In the genomic region with DNA sequence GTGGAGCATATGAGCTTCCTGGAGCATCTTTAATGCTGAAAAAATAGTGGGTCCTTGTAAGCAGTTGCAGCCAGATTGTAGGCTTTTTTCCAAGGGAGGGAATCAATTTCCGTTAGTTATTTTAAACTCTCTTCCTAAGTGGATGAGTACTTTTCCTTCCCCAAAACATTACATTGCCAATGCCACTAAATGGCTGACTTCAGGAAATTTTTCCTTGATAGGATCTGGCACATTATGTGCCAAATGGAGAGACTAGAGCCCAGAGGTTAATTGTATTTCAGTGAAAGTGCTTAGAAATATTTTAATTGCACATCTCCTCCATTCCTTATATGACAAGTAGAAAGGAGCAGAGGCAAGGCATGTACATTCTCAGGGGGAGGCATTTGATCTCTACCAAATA, we compare ENCODE assay signal across 27 cellular contexts.
"Had no signal": no experiment of that assay in that cellular context is flagged by ENCODE, and none has a peak within 500 bp of the region (broad histone marks: within the 10 kb centered on the region; RNA-seq: fewer than 3 reads in every experiment).

No MANE protein-coding gene starts in this region.

- H3K9me3 ChIP-seq: stomach, suprapubic skin, testis, thoracic aorta, thyroid gland, tibial artery, transverse colon, upper lobe of left lung, upper lobe of right lung, uterus, vagina had no signal

- ATAC-seq: stimulated activated effector memory CD8-positive, alpha-beta T cell treated with anti-CD3 and anti-CD28 coated beads, Interleukin-12 subunit alpha, Interleukin-12 subunit beta, amount 100 ng/mL, for 72 hours; stimulated activated memory B cell treated with anti-CD40 and anti-IgM and Interleukin-4, amounts not matched to agents 10 μg/mL and 1 μg/mL and 100 μg/mL, for 72 hours; stimulated activated naive B cell treated with anti-CD40 and anti-IgM and Interleukin-4, amounts not matched to agents 10 μg/mL and 1 μg/mL and 100 μg/mL, for 72 hours; stimulated activated naive CD8-positive, alpha-beta T cell treated with anti-CD3 and anti-CD28 coated beads, Interleukin-15, amount 100 ng/mL, for 72 hours; stimulated activated naive CD8-positive, alpha-beta T cell treated with anti-CD3 and anti-CD28 coated beads, Interleukin-15, Interleukin-2, amounts not matched to agents 100 U/mL and 50 U/mL, for 24 hours; upper lobe of right lung had no signal

- H3K4me3 ChIP-seq: stomach, suprapubic skin, testis, thoracic aorta, thyroid gland, tibial artery, tibial nerve, transverse colon, upper lobe of left lung, upper lobe of right lung, uterus, vagina had no signal

- H3K36me3 ChIP-seq: thyroid gland, upper lobe of right lung, uterus, vagina had no signal

- H3K27ac ChIP-seq: stomach, suprapubic skin, testis, thoracic aorta, thyroid gland, tibial artery, tibial nerve, transverse colon, upper lobe of left lung, upper lobe of right lung, uterus, vagina had no signal

- H3K4me1 ChIP-seq: stomach, suprapubic skin, testis, thyroid gland, tibial artery, tibial nerve, transverse colon, upper lobe of left lung, upper lobe of right lung, uterus, vagina had no signal

- H3K27me3 ChIP-seq: stomach, suprapubic skin, testis, thyroid gland, tibial artery, tibial nerve, transverse colon, upper lobe of left lung, upper lobe of right lung, uterus, vagina had no signal

- FAIRE-seq: urothelium cell line had no signal

- DNase-seq: stimulated activated CD4-positive, alpha-beta T cell treated with anti-CD3 and anti-CD28 coated beads, Interleukin-2, amount 100 ng/mL, for 48 hours; stimulated activated CD4-positive, alpha-beta T cell treated with anti-CD3 and anti-CD28 coated beads, Interleukin-4, amount 100 ng/mL, for 1 hour; stimulated activated CD4-positive, alpha-beta T cell treated with anti-CD3 and anti-CD28 coated beads, Interleukin-4, amount 100 ng/mL, for 24 hours; stimulated activated CD4-positive, alpha-beta T cell treated with anti-CD3 and anti-CD28 coated beads, Interleukin-4, amount 100 ng/mL, for 4 hours; stimulated activated CD8-positive, alpha-beta memory T cell treated with anti-CD3 and anti-CD28 coated beads, Interleukin-4, amount 100 ng/mL, for 48 hours; stimulated activated naive B cell treated with anti-CD40 and anti-IgM and Interleukin-4, amounts not matched to agents 10 μg/mL and 1 μg/mL and 100 μg/mL, for 72 hours; stimulated activated naive CD4-positive, alpha-beta T cell; stimulated activated naive CD4-positive, alpha-beta T cell treated with Interleukin-2 at 50 U/mL for 16 hours; stimulated activated naive CD8-positive, alpha-beta T cell treated with anti-CD3 and anti-CD28 coated beads, Interleukin-15, amount 100 ng/mL, for 72 hours; stimulated activated naive CD8-positive, alpha-beta T cell treated with anti-CD3 and anti-CD28 coated beads, Interleukin-15, Interleukin-2, amounts not matched to agents 100 U/mL and 50 U/mL, for 24 hours; stomach; substantia nigra; testis; thyroid gland; tibial artery; transverse colon; trophoblast cell; upper lobe of left lung; upper lobe of right lung; uterus had no signal
